15 cellular contexts compared by ENCODE assay signal in the genomic region with DNA sequence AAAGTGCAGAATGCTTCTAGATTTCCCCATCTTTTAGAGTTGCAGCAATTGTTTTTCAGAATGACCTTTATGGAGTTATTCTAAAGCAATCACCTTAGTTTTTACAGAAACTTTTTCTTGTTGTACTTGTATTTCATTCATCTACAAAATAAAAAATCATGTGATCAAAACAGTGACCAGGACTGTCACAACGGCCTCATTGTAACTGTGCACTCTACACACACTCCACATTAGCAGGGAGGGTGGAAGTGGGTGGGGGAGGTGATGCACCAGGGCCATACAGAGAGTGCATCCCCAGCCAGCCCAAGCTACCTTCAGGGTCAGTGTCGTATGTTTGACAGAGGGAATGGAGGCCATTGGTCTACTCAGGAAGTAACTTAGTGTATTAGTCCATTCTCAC. TPM values are rescaled to one million over a fixed set of nuclear protein-coding genes. Genes with fewer than 3 reads are reported as not detected.
A peak's percentile ranks its signal among the peaks of the same experiment; 100 is the strongest.
DNase-seq lines count a peak whose midpoint lies in the region; TF ChIP-seq lines count a peak whose summit lies in the region.
"Had no signal": no experiment of that assay in that cellular context is flagged by ENCODE, and none has a peak within 500 bp of the region (broad histone marks: within the 10 kb centered on the region; RNA-seq: fewer than 3 reads in every experiment).

No MANE protein-coding gene starts in this region.

- H3K27me3 ChIP-seq in dorsolateral prefrontal cortex (peaks cover 0 to 4% (median 0%) of the 10 kb centered on the region in 45 donors), adrenal gland (no peaks in the 10 kb centered on the region)

- TF ChIP-seq CTCF in dorsolateral prefrontal cortex (IDR thresholded peaks at IDR 0.05 in 54 of 56, conservative IDR thresholded peaks at IDR 0.05 in 2 of 56; ENCODE audit: low read depth in 1 of 56, partially characterized antibody in 56 of 56): no peak
- no peak for TF ChIP-seq CTCF in adrenal gland (IDR thresholded peaks at IDR 0.05)

- intact Hi-C loops in dorsolateral prefrontal cortex (cut with DNase I): no loop called here
- intact Hi-C loops in adrenal gland (cut with DNase I): no loop called here

- no peaks in the 10 kb centered on the region for H3K4me1 ChIP-seq in adrenal gland (replicated peaks in 1 of 2)
- H3K4me1 ChIP-seq: Caco-2 had no signal

- H3K27ac ChIP-seq in dorsolateral prefrontal cortex (peak overlapping the region in 38 of 59 donors; percentile 7 to 83 (median 59)), adrenal gland (no peak overlapping the region)
- H3K27ac ChIP-seq: C4-2B had no signal

- DNase-seq in SK-MEL-5 (ENCODE audit: low read depth, low spot score) (peak; percentile 45), dorsolateral prefrontal cortex (peak in 2 of 10 donors; percentile 19 to 58), inferior parietal cortex (ENCODE audit: extremely low spot score) (peak; percentile 13), pons (ENCODE audit: low spot score) (peak; percentile 56), NCI-H1436 treated with DMSO at 0.1 percent for 48 hours (lab: John Stamatoyannopoulos, UW) (no peak), adrenal gland (no peak), mesenteric fat pad (ENCODE audit: low spot score) (no peak)
- DNase-seq in stimulated activated naive CD4-positive, alpha-beta T cell treated with Interleukin-2 at 50 U/mL for 16 hours (lab: John Stamatoyannopoulos, UW): no peak
- DNase-seq: ACHN; Caco-2; CD4-positive, alpha-beta T cell; GF-D8; H9; IMR-90 had no signal

- in situ Hi-C loops in SK-MEL-5 (cut with HindIII; ENCODE audit: low pct_unique_long_range_greater_than_20kb, low sequenced_read_pairs): no loop called here

- 62 to 69% (median 65%) methylated on average over 2 of the region's 2 CpGs for WGBS in adrenal gland, 4 donors

- H3K4me3 ChIP-seq in dorsolateral prefrontal cortex: no peak overlapping the region
- H3K4me3 ChIP-seq in adrenal gland: no peak overlapping the region

- no peaks in the 10 kb centered on the region for H3K36me3 ChIP-seq in adrenal gland (replicated peaks in 1 of 2)

- no peaks in the 10 kb centered on the region for H3K9me3 ChIP-seq in adrenal gland (replicated peaks in 1 of 3)
- H3K9me3 ChIP-seq: Caco-2 had no signal

- no peak for TF ChIP-seq POLR2A in adrenal gland (IDR thresholded peaks at IDR 0.05)

RNA-seq across cellular contexts. Expression of a gene that starts 26.9 kb away (rescaled TPM):
- 0.05 TPM in 1 of 2 replicates, not detected in the other for total RNA-seq in SK-MEL-5 (2014; rRNA removed; shearing (Covaris generic))
- 0.06 TPM in 1 of 2 replicates, not detected in the other for polyA plus RNA-seq in SK-MEL-5 (2015; cell fraction: cytosol; rRNA removed)
- not detected in 2 replicates for polyA plus RNA-seq in SK-MEL-5 (2015; cell fraction: nucleus; rRNA removed)
- total RNA-seq in dorsolateral prefrontal cortex (1 to 10 TPM in 74 of 120 experiments, under 1 TPM in 38, not detected in 8; 0.14 to 5.8 (median 1.2) TPM), adrenal gland (10 to 100 TPM in 4 of 8 donors, 1 to 10 TPM in 4; 4.4 to 26.2 (median 12.5) TPM), mesenteric fat pad (132 TPM)
- polyA plus RNA-seq in adrenal gland: 10 to 100 TPM; 16.3 to 29.0 (median 24.5) TPM
- total RNA-seq: Caco-2; CD4-positive, alpha-beta T cell had no signal

Comparison
In these comparisons a context has a peak if more than half of its experiments do, and no peak if none do; other contexts are left out.
1. DNase-seq: peak in SK-MEL-5 (single experiment), inferior parietal cortex (single experiment) and pons (single experiment); none in NCI-H1436 treated with DMSO at 0.1 percent for 48 hours (single experiment), stimulated activated naive CD4-positive, alpha-beta T cell treated with Interleukin-2 at 50 U/mL for 16 hours (single experiment), adrenal gland (0 of 7) and mesenteric fat pad (single experiment).
2. H3K27ac ChIP-seq: peak in dorsolateral prefrontal cortex (38 of 59); none in adrenal gland (0 of 5).